ENCODE assay signal across 21 cellular contexts in genomic region chr4:169108303-169108702, GRCh38.
DNase-seq lines count a peak whose midpoint lies in the region; ATAC-seq, FAIRE-seq and TF ChIP-seq lines count a peak whose summit lies in the region.
"Had no signal": no experiment of that assay in that cellular context is flagged by ENCODE, and none has a peak within 500 bp of the region (broad histone marks: within the 10 kb centered on the region; RNA-seq: fewer than 3 reads in every experiment).

No MANE protein-coding gene starts in this region.

- H3K27me3 Mint-ChIP-seq in activated naive CD8-positive, alpha-beta T cell treated with anti-CD3 and anti-CD28 coated beads for 36 hours = peaks cover 3% of the 10 kb centered on the region
- H3K27me3 Mint-ChIP-seq: B cell; CD4-positive, alpha-beta T cell had no signal

- TF ChIP-seq CTCF in WERI-Rb-1 (IDR thresholded peaks at IDR 0.05; ENCODE audit: low read depth, low read length) = no peak
- TF ChIP-seq CTCF in osteoblast (IDR thresholded peaks at IDR 0.05; ENCODE audit: extremely low read depth, low read depth, low read length) = no peak

- no peak overlapping the region for H3K27ac Mint-ChIP-seq in activated naive CD8-positive, alpha-beta T cell treated with anti-CD3 and anti-CD28 coated beads for 36 hours
- H3K27ac Mint-ChIP-seq: B cell; CD4-positive, alpha-beta T cell; CD8-positive, alpha-beta T cell had no signal

- DNase-seq in Right ventricle myocardium superior = no peak
- DNase-seq in Right ventricle myocardium inferior (ENCODE audit: missing footprints) = no peak
- no peak for DNase-seq in GM18507 (ENCODE audit: extremely low spot score, insufficient read length, low read depth)
- no peak for DNase-seq in WERI-Rb-1
- no peak for DNase-seq in osteoblast (ENCODE audit: insufficient read length, low spot score, missing footprints)
- no peak for DNase-seq in activated naive CD8-positive, alpha-beta T cell treated with anti-CD3 and anti-CD28 coated beads for 36 hours
- DNase-seq in Karpas-422 = no peak
- DNase-seq: AML-193; Caco-2; Calu3; CD4-positive, alpha-beta T cell; CD8-positive, alpha-beta T cell; DMS79 treated with DMSO at 0.1 percent for 48 hours; GF-D8 had no signal

- peaks cover 16% of the 10 kb centered on the region for H4K20me1 ChIP-seq in osteoblast (ENCODE audit: insufficient read depth, low read length)
- no peaks in the 10 kb centered on the region for H4K20me1 ChIP-seq in Karpas-422 (ENCODE audit: insufficient read depth, low read depth, low read length)

- H3K36me3 Mint-ChIP-seq in activated naive CD8-positive, alpha-beta T cell treated with anti-CD3 and anti-CD28 coated beads for 36 hours = no peaks in the 10 kb centered on the region
- H3K36me3 Mint-ChIP-seq: CD8-positive, alpha-beta T cell had no signal

- intact Hi-C loops in Right ventricle myocardium superior (cut with DNase I) = no loop called here
- intact Hi-C loops in Right ventricle myocardium inferior (cut with DNase I) = no loop called here

- H3K4me1 ChIP-seq in osteoblast (ENCODE audit: insufficient read depth, low read length) (peaks cover 15% of the 10 kb centered on the region), Karpas-422 (ENCODE audit: low read length) (no peaks in the 10 kb centered on the region)
- H3K4me1 ChIP-seq: Caco-2 had no signal

- H3K79me2 ChIP-seq in osteoblast (ENCODE audit: insufficient read depth, low read length) (peaks cover 79% of the 10 kb centered on the region), Karpas-422 (ENCODE audit: low read length) (no peaks in the 10 kb centered on the region)

- no peak overlapping the region for H3K9ac ChIP-seq in Karpas-422 (ENCODE audit: low read length)
- H3K9ac ChIP-seq: BLaER1 treated with 17β-estradiol and CSF1 and Interleukin-3, amounts not matched to agents 10 nM and 100 nM had no signal

- H3K27me3 ChIP-seq in WERI-Rb-1 (ENCODE audit: insufficient read depth, low read depth, severe bottlenecking) = no peaks in the 10 kb centered on the region
- no peaks in the 10 kb centered on the region for H3K27me3 ChIP-seq in osteoblast (ENCODE audit: insufficient read depth, low read length)
- H3K27me3 ChIP-seq in Karpas-422 (ENCODE audit: low read length) = no peaks in the 10 kb centered on the region
- H3K27me3 ChIP-seq: BLaER1 treated with 17β-estradiol and CSF1 and Interleukin-3, amounts not matched to agents 10 nM and 100 nM had no signal

- peak; percentile 15 for FAIRE-seq in GM18507 (lab: Jason Lieb, UNC)
- FAIRE-seq: A549, G401.6, GM12891 had no signal

- no peaks in the 10 kb centered on the region for H3K9me2 ChIP-seq in Karpas-422 (replicated peaks; ENCODE audit: insufficient read depth, low read length)

- H3K36me3 ChIP-seq in WERI-Rb-1 (peaks cover 9% of the 10 kb centered on the region), osteoblast (ENCODE audit: insufficient read depth, low read length) (peaks cover 87% of the 10 kb centered on the region), Karpas-422 (ENCODE audit: insufficient read depth, low read length) (no peaks in the 10 kb centered on the region)

- H3K4me1 Mint-ChIP-seq in activated naive CD8-positive, alpha-beta T cell treated with anti-CD3 and anti-CD28 coated beads for 36 hours = no peaks in the 10 kb centered on the region
- H3K4me1 Mint-ChIP-seq: B cell had no signal

- ATAC-seq in Right ventricle myocardium superior (ENCODE audit: poor library complexity) (peak; percentile 23), Right ventricle myocardium inferior (no peak)
- ATAC-seq: A549; CD8-positive, alpha-beta T cell had no signal

- H3K9me3 ChIP-seq in WERI-Rb-1 (ENCODE audit: severe bottlenecking) (no peaks in the 10 kb centered on the region), osteoblast (ENCODE audit: low read depth, low read length) (no peaks in the 10 kb centered on the region), Karpas-422 (ENCODE audit: low read length) (no peaks in the 10 kb centered on the region)
- H3K9me3 ChIP-seq: A549; BLaER1 treated with 17β-estradiol and CSF1 and Interleukin-3, amounts not matched to agents 10 nM and 100 nM; Caco-2 had no signal

- no peak overlapping the region for H3K4me3 Mint-ChIP-seq in activated naive CD8-positive, alpha-beta T cell treated with anti-CD3 and anti-CD28 coated beads for 36 hours
- H3K4me3 Mint-ChIP-seq: B cell; CD4-positive, alpha-beta T cell; CD8-positive, alpha-beta T cell had no signal

- H2AFZ ChIP-seq in osteoblast (ENCODE audit: low read length) (no peak overlapping the region), Karpas-422 (ENCODE audit: low read length) (no peak overlapping the region)

- H3K4me2 ChIP-seq in osteoblast (ENCODE audit: insufficient read depth, low read length) = no peak overlapping the region
- no peak overlapping the region for H3K4me2 ChIP-seq in Karpas-422 (ENCODE audit: low read depth, low read length, poor library complexity, severe bottlenecking)
- H3K4me2 ChIP-seq: A549; BLaER1 treated with 17β-estradiol and CSF1 and Interleukin-3, amounts not matched to agents 10 nM and 100 nM had no signal

- no peak overlapping the region for H3K4me3 ChIP-seq in WERI-Rb-1 (ENCODE audit: low read depth, low read length)
- H3K4me3 ChIP-seq in osteoblast (ENCODE audit: insufficient read depth, low read length) = no peak overlapping the region
- no peak overlapping the region for H3K4me3 ChIP-seq in Karpas-422 (ENCODE audit: low read length)
- H3K4me3 ChIP-seq: A549; BLaER1 treated with 17β-estradiol and CSF1 and Interleukin-3, amounts not matched to agents 10 nM and 100 nM had no signal

- no peaks in the 10 kb centered on the region for H3K9me3 Mint-ChIP-seq in activated naive CD8-positive, alpha-beta T cell treated with anti-CD3 and anti-CD28 coated beads for 36 hours
- H3K9me3 Mint-ChIP-seq: CD4-positive, alpha-beta T cell; CD8-positive, alpha-beta T cell had no signal

- H3K27ac ChIP-seq in WERI-Rb-1 (peak overlapping the region; percentile 34), osteoblast (ENCODE audit: low read depth, low read length) (peak overlapping the region; percentile 28), Karpas-422 (ENCODE audit: low read length) (no peak overlapping the region)
- H3K27ac ChIP-seq: 22Rv1; A549; BLaER1 treated with 17β-estradiol and CSF1 and Interleukin-3, amounts not matched to agents 10 nM and 100 nM; C4-2B had no signal
